ENCODE assay signal across 1 cellular context in the genomic region with DNA sequence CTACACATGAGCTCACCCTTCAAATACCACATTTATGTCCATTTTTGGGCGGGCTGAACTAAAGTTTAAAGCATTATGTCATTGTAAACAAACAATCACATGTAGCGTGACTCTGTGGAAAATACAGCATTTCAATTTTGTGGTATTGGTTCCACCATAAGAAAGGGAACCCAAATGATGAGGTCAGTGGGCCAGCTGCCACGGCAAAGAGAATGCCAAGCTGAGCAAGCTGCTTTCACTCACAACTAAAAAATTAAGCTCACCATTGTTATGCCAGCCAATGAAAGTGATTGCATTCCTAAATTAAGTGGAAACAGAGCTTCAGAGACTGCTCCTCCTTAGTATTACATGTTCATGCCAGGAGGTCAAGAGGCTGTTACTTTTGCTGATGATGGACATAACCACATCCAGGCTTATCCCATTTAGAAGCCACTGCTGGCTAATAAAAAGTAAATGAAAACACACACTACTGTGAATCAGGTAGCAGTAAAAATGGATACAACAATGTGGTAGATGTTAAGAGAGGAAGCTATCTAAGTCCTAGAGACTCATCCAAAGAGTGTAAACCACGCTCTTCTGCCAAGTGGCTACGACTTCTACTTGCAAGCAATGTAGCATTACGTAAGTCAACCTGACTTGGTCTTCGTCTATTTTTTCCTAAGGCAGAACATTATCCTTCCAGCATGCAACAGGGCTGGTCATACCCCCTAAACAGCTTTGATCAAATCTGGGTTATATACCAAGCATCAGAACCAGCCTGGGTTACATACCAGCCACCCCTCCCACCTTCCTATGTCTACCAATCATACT.
TF ChIP-seq lines count a peak whose summit lies in the region.

No MANE protein-coding gene starts in this region.

TF ChIP-seq in HEK293, 187 proteins besides CTCF, POLR2A, EP300 and RAD21 (continued from another document and continues in another):
- TF ChIP-seq, protein P1, sequence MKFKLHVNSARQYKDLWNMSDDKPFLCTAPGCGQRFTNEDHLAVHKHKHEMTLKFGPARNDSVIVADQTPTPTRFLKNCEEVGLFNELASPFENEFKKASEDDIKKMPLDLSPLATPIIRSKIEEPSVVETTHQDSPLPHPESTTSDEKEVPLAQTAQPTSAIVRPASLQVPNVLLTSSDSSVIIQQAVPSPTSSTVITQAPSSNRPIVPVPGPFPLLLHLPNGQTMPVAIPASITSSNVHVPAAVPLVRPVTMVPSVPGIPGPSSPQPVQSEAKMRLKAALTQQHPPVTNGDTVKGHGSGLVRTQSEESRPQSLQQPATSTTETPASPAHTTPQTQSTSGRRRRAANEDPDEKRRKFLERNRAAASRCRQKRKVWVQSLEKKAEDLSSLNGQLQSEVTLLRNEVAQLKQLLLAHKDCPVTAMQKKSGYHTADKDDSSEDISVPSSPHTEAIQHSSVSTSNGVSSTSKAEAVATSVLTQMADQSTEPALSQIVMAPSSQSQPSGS (tag by site-specific recombination; IDR thresholded peaks at IDR 0.05; ENCODE audit: low read depth) = peak; percentile 96
- TF ChIP-seq ZBTB17 (tag by site-specific recombination; IDR thresholded peaks at IDR 0.05) = peak; percentile 60
- TF ChIP-seq ZNF747 (tag by site-specific recombination; IDR thresholded peaks at IDR 0.05) = no peak
- TF ChIP-seq ZNF701 (tag by site-specific recombination; IDR thresholded peaks at IDR 0.05) = no peak
- TF ChIP-seq, protein P2, sequence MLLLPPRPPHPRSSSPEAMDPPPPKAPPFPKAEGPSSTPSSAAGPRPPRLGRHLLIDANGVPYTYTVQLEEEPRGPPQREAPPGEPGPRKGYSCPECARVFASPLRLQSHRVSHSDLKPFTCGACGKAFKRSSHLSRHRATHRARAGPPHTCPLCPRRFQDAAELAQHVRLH (tag by site-specific recombination; IDR thresholded peaks at IDR 0.05) = peak; percentile 82
- TF ChIP-seq, protein P3, sequence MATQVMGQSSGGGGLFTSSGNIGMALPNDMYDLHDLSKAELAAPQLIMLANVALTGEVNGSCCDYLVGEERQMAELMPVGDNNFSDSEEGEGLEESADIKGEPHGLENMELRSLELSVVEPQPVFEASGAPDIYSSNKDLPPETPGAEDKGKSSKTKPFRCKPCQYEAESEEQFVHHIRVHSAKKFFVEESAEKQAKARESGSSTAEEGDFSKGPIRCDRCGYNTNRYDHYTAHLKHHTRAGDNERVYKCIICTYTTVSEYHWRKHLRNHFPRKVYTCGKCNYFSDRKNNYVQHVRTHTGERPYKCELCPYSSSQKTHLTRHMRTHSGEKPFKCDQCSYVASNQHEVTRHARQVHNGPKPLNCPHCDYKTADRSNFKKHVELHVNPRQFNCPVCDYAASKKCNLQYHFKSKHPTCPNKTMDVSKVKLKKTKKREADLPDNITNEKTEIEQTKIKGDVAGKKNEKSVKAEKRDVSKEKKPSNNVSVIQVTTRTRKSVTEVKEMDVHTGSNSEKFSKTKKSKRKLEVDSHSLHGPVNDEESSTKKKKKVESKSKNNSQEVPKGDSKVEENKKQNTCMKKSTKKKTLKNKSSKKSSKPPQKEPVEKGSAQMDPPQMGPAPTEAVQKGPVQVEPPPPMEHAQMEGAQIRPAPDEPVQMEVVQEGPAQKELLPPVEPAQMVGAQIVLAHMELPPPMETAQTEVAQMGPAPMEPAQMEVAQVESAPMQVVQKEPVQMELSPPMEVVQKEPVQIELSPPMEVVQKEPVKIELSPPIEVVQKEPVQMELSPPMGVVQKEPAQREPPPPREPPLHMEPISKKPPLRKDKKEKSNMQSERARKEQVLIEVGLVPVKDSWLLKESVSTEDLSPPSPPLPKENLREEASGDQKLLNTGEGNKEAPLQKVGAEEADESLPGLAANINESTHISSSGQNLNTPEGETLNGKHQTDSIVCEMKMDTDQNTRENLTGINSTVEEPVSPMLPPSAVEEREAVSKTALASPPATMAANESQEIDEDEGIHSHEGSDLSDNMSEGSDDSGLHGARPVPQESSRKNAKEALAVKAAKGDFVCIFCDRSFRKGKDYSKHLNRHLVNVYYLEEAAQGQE (tag by site-specific recombination; IDR thresholded peaks at IDR 0.05) = no peak
- TF ChIP-seq, protein P4, sequence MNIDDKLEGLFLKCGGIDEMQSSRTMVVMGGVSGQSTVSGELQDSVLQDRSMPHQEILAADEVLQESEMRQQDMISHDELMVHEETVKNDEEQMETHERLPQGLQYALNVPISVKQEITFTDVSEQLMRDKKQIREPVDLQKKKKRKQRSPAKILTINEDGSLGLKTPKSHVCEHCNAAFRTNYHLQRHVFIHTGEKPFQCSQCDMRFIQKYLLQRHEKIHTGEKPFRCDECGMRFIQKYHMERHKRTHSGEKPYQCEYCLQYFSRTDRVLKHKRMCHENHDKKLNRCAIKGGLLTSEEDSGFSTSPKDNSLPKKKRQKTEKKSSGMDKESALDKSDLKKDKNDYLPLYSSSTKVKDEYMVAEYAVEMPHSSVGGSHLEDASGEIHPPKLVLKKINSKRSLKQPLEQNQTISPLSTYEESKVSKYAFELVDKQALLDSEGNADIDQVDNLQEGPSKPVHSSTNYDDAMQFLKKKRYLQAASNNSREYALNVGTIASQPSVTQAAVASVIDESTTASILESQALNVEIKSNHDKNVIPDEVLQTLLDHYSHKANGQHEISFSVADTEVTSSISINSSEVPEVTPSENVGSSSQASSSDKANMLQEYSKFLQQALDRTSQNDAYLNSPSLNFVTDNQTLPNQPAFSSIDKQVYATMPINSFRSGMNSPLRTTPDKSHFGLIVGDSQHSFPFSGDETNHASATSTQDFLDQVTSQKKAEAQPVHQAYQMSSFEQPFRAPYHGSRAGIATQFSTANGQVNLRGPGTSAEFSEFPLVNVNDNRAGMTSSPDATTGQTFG (tag by site-specific recombination; IDR thresholded peaks at IDR 0.05; ENCODE audit: borderline replicate concordance) = no peak
- TF ChIP-seq SCRT1 (tag by site-specific recombination; IDR thresholded peaks at IDR 0.05; ENCODE audit: borderline replicate concordance) = no peak
- no peak for TF ChIP-seq ZNF707 (tag by site-specific recombination; IDR thresholded peaks at IDR 0.05)
- TF ChIP-seq MEIS1 (CRISPR knock-in tag; IDR thresholded peaks at IDR 0.05; ENCODE audit: borderline replicate concordance) = no peak
- TF ChIP-seq MZF1 (tag by site-specific recombination; IDR thresholded peaks at IDR 0.05; ENCODE audit: borderline replicate concordance) = 0 out of 2 replicates have a peak, but pooled peaks have one; percentile 27
- peak; percentile 94 for TF ChIP-seq SP7 (tag by site-specific recombination; IDR thresholded peaks at IDR 0.05)
- TF ChIP-seq ZNF837 (tag by site-specific recombination; IDR thresholded peaks at IDR 0.05) = no peak
- TF ChIP-seq, protein P5, sequence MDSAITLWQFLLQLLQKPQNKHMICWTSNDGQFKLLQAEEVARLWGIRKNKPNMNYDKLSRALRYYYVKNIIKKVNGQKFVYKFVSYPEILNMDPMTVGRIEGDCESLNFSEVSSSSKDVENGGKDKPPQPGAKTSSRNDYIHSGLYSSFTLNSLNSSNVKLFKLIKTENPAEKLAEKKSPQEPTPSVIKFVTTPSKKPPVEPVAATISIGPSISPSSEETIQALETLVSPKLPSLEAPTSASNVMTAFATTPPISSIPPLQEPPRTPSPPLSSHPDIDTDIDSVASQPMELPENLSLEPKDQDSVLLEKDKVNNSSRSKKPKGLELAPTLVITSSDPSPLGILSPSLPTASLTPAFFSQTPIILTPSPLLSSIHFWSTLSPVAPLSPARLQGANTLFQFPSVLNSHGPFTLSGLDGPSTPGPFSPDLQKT (IDR thresholded peaks at IDR 0.05; ENCODE audit: borderline replicate concordance, low read depth, low read length) = no peak
- TF ChIP-seq, protein P6, sequence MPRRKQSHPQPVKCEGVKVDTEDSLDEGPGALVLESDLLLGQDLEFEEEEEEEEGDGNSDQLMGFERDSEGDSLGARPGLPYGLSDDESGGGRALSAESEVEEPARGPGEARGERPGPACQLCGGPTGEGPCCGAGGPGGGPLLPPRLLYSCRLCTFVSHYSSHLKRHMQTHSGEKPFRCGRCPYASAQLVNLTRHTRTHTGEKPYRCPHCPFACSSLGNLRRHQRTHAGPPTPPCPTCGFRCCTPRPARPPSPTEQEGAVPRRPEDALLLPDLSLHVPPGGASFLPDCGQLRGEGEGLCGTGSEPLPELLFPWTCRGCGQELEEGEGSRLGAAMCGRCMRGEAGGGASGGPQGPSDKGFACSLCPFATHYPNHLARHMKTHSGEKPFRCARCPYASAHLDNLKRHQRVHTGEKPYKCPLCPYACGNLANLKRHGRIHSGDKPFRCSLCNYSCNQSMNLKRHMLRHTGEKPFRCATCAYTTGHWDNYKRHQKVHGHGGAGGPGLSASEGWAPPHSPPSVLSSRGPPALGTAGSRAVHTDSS (tag by site-specific recombination; IDR thresholded peaks at IDR 0.05) = peak; percentile 54
- TF ChIP-seq TCF7L2 (IDR thresholded peaks at IDR 0.05; ENCODE audit: borderline replicate concordance, low read depth, low read length) = no peak
- TF ChIP-seq ZNF558 (tag by site-specific recombination; IDR thresholded peaks at IDR 0.05) = no peak
- TF ChIP-seq ZSCAN30 (tag by site-specific recombination; IDR thresholded peaks at IDR 0.05) = no peak
- TF ChIP-seq ZBTB48 (tag by site-specific recombination; IDR thresholded peaks at IDR 0.05) = no peak
- TF ChIP-seq, protein P7, sequence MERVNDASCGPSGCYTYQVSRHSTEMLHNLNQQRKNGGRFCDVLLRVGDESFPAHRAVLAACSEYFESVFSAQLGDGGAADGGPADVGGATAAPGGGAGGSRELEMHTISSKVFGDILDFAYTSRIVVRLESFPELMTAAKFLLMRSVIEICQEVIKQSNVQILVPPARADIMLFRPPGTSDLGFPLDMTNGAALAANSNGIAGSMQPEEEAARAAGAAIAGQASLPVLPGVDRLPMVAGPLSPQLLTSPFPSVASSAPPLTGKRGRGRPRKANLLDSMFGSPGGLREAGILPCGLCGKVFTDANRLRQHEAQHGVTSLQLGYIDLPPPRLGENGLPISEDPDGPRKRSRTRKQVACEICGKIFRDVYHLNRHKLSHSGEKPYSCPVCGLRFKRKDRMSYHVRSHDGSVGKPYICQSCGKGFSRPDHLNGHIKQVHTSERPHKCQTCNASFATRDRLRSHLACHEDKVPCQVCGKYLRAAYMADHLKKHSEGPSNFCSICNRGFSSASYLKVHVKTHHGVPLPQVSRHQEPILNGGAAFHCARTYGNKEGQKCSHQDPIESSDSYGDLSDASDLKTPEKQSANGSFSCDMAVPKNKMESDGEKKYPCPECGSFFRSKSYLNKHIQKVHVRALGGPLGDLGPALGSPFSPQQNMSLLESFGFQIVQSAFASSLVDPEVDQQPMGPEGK (tag by site-specific recombination; IDR thresholded peaks at IDR 0.05) = no peak; the same call in 1 of the 2 replicates
- peak; percentile 88 for TF ChIP-seq ZNF341 (tag by site-specific recombination; IDR thresholded peaks at IDR 0.05; ENCODE audit: low read depth)
- TF ChIP-seq HOXD13 (CRISPR knock-in tag; IDR thresholded peaks at IDR 0.05; ENCODE audit: borderline replicate concordance) = peak; percentile 18; the same call in 1 of the 2 replicates
- TF ChIP-seq ZNF660 (tag by site-specific recombination; IDR thresholded peaks at IDR 0.05) = no peak
- TF ChIP-seq KLF1 (tag by site-specific recombination; IDR thresholded peaks at IDR 0.05) = no peak
- TF ChIP-seq ZNF146 (tag by site-specific recombination; IDR thresholded peaks at IDR 0.05) = no peak
- TF ChIP-seq ZNF416 (tag by site-specific recombination; IDR thresholded peaks at IDR 0.05) = no peak
- no peak for TF ChIP-seq ZNF157 (tag by site-specific recombination; IDR thresholded peaks at IDR 0.05)
- TF ChIP-seq ZNF274 (IDR thresholded peaks at IDR 0.05; ENCODE audit: low read length) = no peak
- TF ChIP-seq ZNF274 (tag by site-specific recombination; IDR thresholded peaks at IDR 0.05; ENCODE audit: borderline replicate concordance) = no peak
- TF ChIP-seq RBAK (tag by site-specific recombination; IDR thresholded peaks at IDR 0.05) = no peak
- TF ChIP-seq ZFHX2 (tag by site-specific recombination; conservative IDR thresholded peaks at IDR 0.05) = no peak
- TF ChIP-seq ZNF140 (tag by site-specific recombination; IDR thresholded peaks at IDR 0.05) = no peak
- TF ChIP-seq, protein P8, sequence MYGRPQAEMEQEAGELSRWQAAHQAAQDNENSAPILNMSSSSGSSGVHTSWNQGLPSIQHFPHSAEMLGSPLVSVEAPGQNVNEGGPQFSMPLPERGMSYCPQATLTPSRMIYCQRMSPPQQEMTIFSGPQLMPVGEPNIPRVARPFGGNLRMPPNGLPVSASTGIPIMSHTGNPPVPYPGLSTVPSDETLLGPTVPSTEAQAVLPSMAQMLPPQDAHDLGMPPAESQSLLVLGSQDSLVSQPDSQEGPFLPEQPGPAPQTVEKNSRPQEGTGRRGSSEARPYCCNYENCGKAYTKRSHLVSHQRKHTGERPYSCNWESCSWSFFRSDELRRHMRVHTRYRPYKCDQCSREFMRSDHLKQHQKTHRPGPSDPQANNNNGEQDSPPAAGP (tag by site-specific recombination; IDR thresholded peaks at IDR 0.05) = no peak
- TF ChIP-seq ZNF23 (tag by site-specific recombination; IDR thresholded peaks at IDR 0.05; ENCODE audit: borderline replicate concordance) = no peak
- TF ChIP-seq, protein P9, sequence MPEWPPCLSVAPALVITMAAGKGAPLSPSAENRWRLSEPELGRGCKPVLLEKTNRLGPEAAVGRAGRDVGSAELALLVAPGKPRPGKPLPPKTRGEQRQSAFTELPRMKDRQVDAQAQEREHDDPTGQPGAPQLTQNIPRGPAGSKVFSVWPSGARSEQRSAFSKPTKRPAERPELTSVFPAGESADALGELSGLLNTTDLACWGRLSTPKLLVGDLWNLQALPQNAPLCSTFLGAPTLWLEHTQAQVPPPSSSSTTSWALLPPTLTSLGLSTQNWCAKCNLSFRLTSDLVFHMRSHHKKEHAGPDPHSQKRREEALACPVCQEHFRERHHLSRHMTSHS (tag by site-specific recombination; IDR thresholded peaks at IDR 0.05) = no peak
- TF ChIP-seq ZBTB1 (tag by site-specific recombination; IDR thresholded peaks at IDR 0.05) = no peak
- no peak for TF ChIP-seq ZNF221 (tag by site-specific recombination; IDR thresholded peaks at IDR 0.05; ENCODE audit: borderline replicate concordance)
- no peak for TF ChIP-seq ZNF530 (tag by site-specific recombination; IDR thresholded peaks at IDR 0.05; ENCODE audit: low read depth)
- TF ChIP-seq GFI1B (tag by site-specific recombination; IDR thresholded peaks at IDR 0.05) = 0 out of 2 replicates have a peak, but pooled peaks have one; percentile 6
- TF ChIP-seq SP2 (tag by site-specific recombination; IDR thresholded peaks at IDR 0.05) = peak; percentile 24; the same call in 1 of the 2 replicates
- no peak for TF ChIP-seq YY2 (tag by site-specific recombination; IDR thresholded peaks at IDR 0.05)
- no peak for TF ChIP-seq BCL11B (tag by site-specific recombination; IDR thresholded peaks at IDR 0.05; ENCODE audit: low read depth)
- no peak for TF ChIP-seq ZNF169 (tag by site-specific recombination; IDR thresholded peaks at IDR 0.05)
- TF ChIP-seq ZNF549 (tag by site-specific recombination; IDR thresholded peaks at IDR 0.05) = no peak
- 0 out of 2 replicates have a peak, but pooled peaks have one; percentile 32 for TF ChIP-seq ZNF501 (tag by site-specific recombination; IDR thresholded peaks at IDR 0.05)
- TF ChIP-seq ZBTB20 (tag by site-specific recombination; IDR thresholded peaks at IDR 0.05) = no peak
- TF ChIP-seq ZNF112 (tag by site-specific recombination; IDR thresholded peaks at IDR 0.05) = no peak
